In the genomic region with DNA sequence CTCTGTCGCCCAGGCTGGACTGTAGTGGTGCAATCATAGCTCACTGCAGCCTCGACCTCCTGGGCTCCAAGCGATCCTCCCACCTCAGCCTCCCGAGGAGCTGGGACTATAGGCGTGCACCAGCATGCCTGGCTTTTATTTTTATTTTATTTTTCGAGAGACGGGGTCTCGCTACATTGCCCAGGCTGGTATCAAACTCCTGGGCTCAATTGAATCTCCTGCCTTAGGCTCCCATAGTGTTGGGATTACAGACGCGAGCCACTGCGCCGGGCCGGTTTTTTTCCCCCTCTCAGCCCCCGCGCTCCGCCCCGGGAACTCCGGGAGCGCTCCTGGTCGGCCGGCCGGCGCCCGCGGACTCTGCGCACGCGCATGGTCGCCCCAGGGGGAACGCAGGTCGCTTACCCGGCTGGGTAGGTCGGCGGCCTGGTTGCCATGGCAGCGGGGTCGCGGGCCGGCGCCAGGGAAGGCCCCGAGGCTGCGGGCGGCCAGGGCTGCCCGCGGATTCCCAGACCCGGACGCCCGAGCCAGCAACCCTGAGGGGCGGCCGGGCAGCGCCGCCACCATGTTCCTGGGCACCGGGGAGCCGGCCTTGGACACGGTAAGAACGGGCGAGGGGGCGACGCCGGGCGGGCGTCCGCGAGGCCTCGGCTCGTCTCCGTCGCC, we compare ENCODE assay signal across 8 cellular contexts. TPM values are rescaled to one million over a fixed set of nuclear protein-coding genes. Genes with fewer than 3 reads are reported as not detected.
DNase-seq lines count a peak whose midpoint lies in the region; ATAC-seq and TF ChIP-seq lines count a peak whose summit lies in the region.

A gene with protein sequence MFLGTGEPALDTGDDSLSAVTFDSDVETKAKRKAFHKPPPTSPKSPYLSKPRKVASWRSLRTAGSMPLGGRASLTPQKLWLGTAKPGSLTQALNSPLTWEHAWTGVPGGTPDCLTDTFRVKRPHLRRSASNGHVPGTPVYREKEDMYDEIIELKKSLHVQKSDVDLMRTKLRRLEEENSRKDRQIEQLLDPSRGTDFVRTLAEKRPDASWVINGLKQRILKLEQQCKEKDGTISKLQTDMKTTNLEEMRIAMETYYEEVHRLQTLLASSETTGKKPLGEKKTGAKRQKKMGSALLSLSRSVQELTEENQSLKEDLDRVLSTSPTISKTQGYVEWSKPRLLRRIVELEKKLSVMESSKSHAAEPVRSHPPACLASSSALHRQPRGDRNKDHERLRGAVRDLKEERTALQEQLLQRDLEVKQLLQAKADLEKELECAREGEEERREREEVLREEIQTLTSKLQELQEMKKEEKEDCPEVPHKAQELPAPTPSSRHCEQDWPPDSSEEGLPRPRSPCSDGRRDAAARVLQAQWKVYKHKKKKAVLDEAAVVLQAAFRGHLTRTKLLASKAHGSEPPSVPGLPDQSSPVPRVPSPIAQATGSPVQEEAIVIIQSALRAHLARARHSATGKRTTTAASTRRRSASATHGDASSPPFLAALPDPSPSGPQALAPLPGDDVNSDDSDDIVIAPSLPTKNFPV (plus strand): TSS at position 360 of the 663 bp plus-strand sequence. CDS start 203 bp downstream, at position 563.

- H3K4me3 ChIP-seq in AG09309 (ENCODE audit: control insufficient read depth, low read depth, low read length), result peak within 1 kb of the TSS; percentile 84

- peak within 1 kb of the TSS; percentile 85 for H3K4me3 Mint-ChIP-seq in dendritic cell treated with granulocyte-macrophage colony-stimulating factor and Interleukin-4, amounts not matched to agents 40 ng/mL and 50 ng/mL, for 4 days

- ATAC-seq in GM19035 (IDR thresholded peaks at IDR 0.05; ENCODE audit: unreplicated experiment), result peak; percentile 55
- ATAC-seq in HG03432 (IDR thresholded peaks at IDR 0.05; ENCODE audit: unreplicated experiment), result peak; percentile 56
- peak; percentile 80 for ATAC-seq in left lobe of liver

- TF ChIP-seq CTCF in AG09309 (IDR thresholded peaks at IDR 0.05; ENCODE audit: control insufficient read depth, insufficient read depth, low read depth, low read length, missing control alignments), result no peak

- H3K9me3 Mint-ChIP-seq in dendritic cell treated with granulocyte-macrophage colony-stimulating factor and Interleukin-4, amounts not matched to agents 40 ng/mL and 50 ng/mL, for 4 days, result no peaks in the 10 kb centered on the region

- no peaks in the 10 kb centered on the region for H3K27me3 Mint-ChIP-seq in dendritic cell treated with granulocyte-macrophage colony-stimulating factor and Interleukin-4, amounts not matched to agents 40 ng/mL and 50 ng/mL, for 4 days

- H3K27ac Mint-ChIP-seq in dendritic cell treated with granulocyte-macrophage colony-stimulating factor and Interleukin-4, amounts not matched to agents 40 ng/mL and 50 ng/mL, for 4 days, result peak within 1 kb of the TSS; percentile 76

- H3K4me1 Mint-ChIP-seq in dendritic cell treated with granulocyte-macrophage colony-stimulating factor and Interleukin-4, amounts not matched to agents 40 ng/mL and 50 ng/mL, for 4 days (ENCODE audit: low read depth), result peaks cover 47% of the 10 kb centered on the region

- intact Hi-C loops in dendritic cell treated with granulocyte-macrophage colony-stimulating factor and Interleukin-4, amounts not matched to agents 40 ng/mL and 50 ng/mL, for 4 days (cut with micrococcal nuclease), result loop anchor here (5.0 kb wide), 3 partner anchors 36 to 84 kb away; a partner anchor contains a TSS

- peaks cover 22% of the 10 kb centered on the region for H3K36me3 Mint-ChIP-seq in dendritic cell treated with granulocyte-macrophage colony-stimulating factor and Interleukin-4, amounts not matched to agents 40 ng/mL and 50 ng/mL, for 4 days (ENCODE audit: low read depth)

- peak; percentile 39 for DNase-seq in AG09309 (ENCODE audit: low read depth)
- DNase-seq in NCI-H748 (lab: John Stamatoyannopoulos, UW; ENCODE audit: unreplicated experiment), result peak; percentile 95
- peak; percentile 84 to 85 for DNase-seq in activated CD4-positive, alpha-beta T cell treated with anti-CD3 and anti-CD28 coated beads, Interleukin-2, amount 50 U/mL, for 24 hours (ENCODE audit: low read depth in 1 of 2, low spot score in 1 of 2)
- DNase-seq in left lobe of liver (ENCODE audit: low spot score), result peak; percentile 96
- peak; percentile 92 to 94 for DNase-seq in stimulated activated CD4-positive, alpha-beta T cell treated with anti-CD3 and anti-CD28 coated beads, Interleukin-2, amount 100 ng/mL, for 24 hours

RNA-seq across cellular contexts. Expression of the gene that starts here (rescaled TPM):
- 5.7 TPM for total RNA-seq in left lobe of liver

Comparison
In these comparisons a context has a peak if more than half of its experiments do, and no peak if none do; other contexts are left out.
1. Peak in every context shown above with its lines: DNase-seq, ATAC-seq and H3K4me3 ChIP-seq.
2. DNase-seq: peak in every context shown above with its lines; median percentile 96 in left lobe of liver; 95 in NCI-H748; 93 in stimulated activated CD4-positive, alpha-beta T cell treated with anti-CD3 and anti-CD28 coated beads, Interleukin-2, amount 100 ng/mL, for 24 hours; 84 in activated CD4-positive, alpha-beta T cell treated with anti-CD3 and anti-CD28 coated beads, Interleukin-2, amount 50 U/mL, for 24 hours; 39 in AG09309.